14 cellular contexts compared by ENCODE assay signal in genomic region chr15:88872706-88873105, GRCh38. TPM values are rescaled to one million over a fixed set of nuclear protein-coding genes. Genes with fewer than 3 reads are reported as not detected.
DNase-seq lines count a peak whose midpoint lies in the region; ATAC-seq and TF ChIP-seq lines count a peak whose summit lies in the region.
"Had no signal": no experiment of that assay in that cellular context is flagged by ENCODE, and none has a peak within 500 bp of the region (broad histone marks: within the 10 kb centered on the region; RNA-seq: fewer than 3 reads in every experiment).

No MANE protein-coding gene starts in this region.

- no peak overlapping the region for H2AK5ac ChIP-seq in neuronal stem cell (ENCODE audit: low read depth, low read length)

- H2AFZ ChIP-seq in neuronal stem cell (ENCODE audit: low read length) = no peak overlapping the region

- H3K18ac ChIP-seq in neuronal stem cell (ENCODE audit: low read length) = no peak overlapping the region

- no peaks in the 10 kb centered on the region for H3K4me1 ChIP-seq in neuronal stem cell (ENCODE audit: control insufficient read depth in 2 of 2, insufficient read depth in 1 of 2, low read depth in 1 of 2, low read length in 2 of 2)
- H3K4me1 ChIP-seq: Caco-2 had no signal

- no peak for TF ChIP-seq CTCF in epithelial cell of esophagus (IDR thresholded peaks at IDR 0.05; ENCODE audit: insufficient read depth, low read depth, low read length, missing control alignments)

- H3K23ac ChIP-seq in neuronal stem cell (ENCODE audit: low read depth, low read length, poor library complexity) = no peak overlapping the region

- peaks cover 0 to 6% of the 10 kb centered on the region in 2 donors for H3K9me3 ChIP-seq in neuronal stem cell (replicated peaks in 1 of 2; ENCODE audit: control insufficient read depth in 2 of 2, insufficient read depth in 1 of 2, low read depth in 1 of 2, low read length in 2 of 2)
- H3K9me3 ChIP-seq: BLaER1 treated with 17β-estradiol and CSF1 and Interleukin-3, amounts not matched to agents 10 nM and 100 nM; Caco-2 had no signal

- no peak for TF ChIP-seq RAD21 in Ishikawa (IDR thresholded peaks at IDR 0.05; ENCODE audit: low read depth)

- no peak overlapping the region for H4K8ac ChIP-seq in neuronal stem cell (ENCODE audit: low read depth, low read length)

- no peak overlapping the region for H3K9ac ChIP-seq in neuronal stem cell (ENCODE audit: low read depth, low read length, poor library complexity)
- H3K9ac ChIP-seq: BLaER1 treated with 17β-estradiol and CSF1 and Interleukin-3, amounts not matched to agents 10 nM and 100 nM had no signal

- H3K14ac ChIP-seq in neuronal stem cell (ENCODE audit: low read length) = no peak overlapping the region

- H3K27ac ChIP-seq in neuronal stem cell (replicated peaks; ENCODE audit: low read length) = no peak overlapping the region
- H3K27ac ChIP-seq: BLaER1 treated with 17β-estradiol and CSF1 and Interleukin-3, amounts not matched to agents 10 nM and 100 nM had no signal

- H3K79me1 ChIP-seq in neuronal stem cell (ENCODE audit: low read depth, low read length) = peaks cover 1% of the 10 kb centered on the region

- H3K4me3 ChIP-seq in epithelial cell of esophagus (ENCODE audit: low read length) (no peak overlapping the region), neuronal stem cell (ENCODE audit: low read length in 2 of 2) (no peak overlapping the region)
- H3K4me3 ChIP-seq: BLaER1 treated with 17β-estradiol and CSF1 and Interleukin-3, amounts not matched to agents 10 nM and 100 nM had no signal

- H2BK5ac ChIP-seq in neuronal stem cell (ENCODE audit: low read length) = peak overlapping the region; percentile 88

- no peak overlapping the region for H2BK12ac ChIP-seq in neuronal stem cell (ENCODE audit: low read length)

- no peak for ATAC-seq in GM18907 (IDR thresholded peaks at IDR 0.05; ENCODE audit: unreplicated experiment)
- no peak for ATAC-seq in HG02981 (IDR thresholded peaks at IDR 0.05; ENCODE audit: unreplicated experiment)
- ATAC-seq: HCT116, HepG2 had no signal

- WGBS in neuronal stem cell (ENCODE audit: extremely low coverage in 2 of 2, insufficient read length in 2 of 2, insufficient replicate concordance in 1 of 2), 2 donors = no CpG with 5 or more reads among the region's 9 CpGs

- H3K36me3 ChIP-seq in neuronal stem cell (replicated peaks in 1 of 2; ENCODE audit: control insufficient read depth in 2 of 2, insufficient read depth in 2 of 2, low read length in 2 of 2) = no peaks in the 10 kb centered on the region
- H3K36me3 ChIP-seq: BLaER1 treated with 17β-estradiol and CSF1 and Interleukin-3, amounts not matched to agents 10 nM and 100 nM had no signal

- no peak overlapping the region for H3K4me2 ChIP-seq in neuronal stem cell (ENCODE audit: insufficient read depth, low read length, poor library complexity, severe bottlenecking)
- H3K4me2 ChIP-seq: BLaER1 treated with 17β-estradiol and CSF1 and Interleukin-3, amounts not matched to agents 10 nM and 100 nM had no signal

- H2BK120ac ChIP-seq in neuronal stem cell (ENCODE audit: low read depth, low read length) = no peak overlapping the region

- TF ChIP-seq EP300 in Ishikawa (IDR thresholded peaks at IDR 0.05; ENCODE audit: borderline replicate concordance) = peak; percentile 20; the same call in 1 of the 2 replicates

- H3K4ac ChIP-seq in neuronal stem cell (ENCODE audit: low read length) = peak overlapping the region; percentile 17

- DNase-seq in epithelial cell of esophagus (ENCODE audit: low read depth) (peak; percentile 22), neuronal stem cell (ENCODE audit: low spot score) (no peak), NCI-H2081 treated with DMSO at 0.1 percent for 48 hours (lab: John Stamatoyannopoulos, UW) (no peak)
- DNase-seq: Caco-2; CD4-positive, alpha-beta T cell; GOT3; H7; HFFc6 had no signal

- no peak overlapping the region for H4K91ac ChIP-seq in neuronal stem cell (ENCODE audit: low read depth, low read length, poor library complexity)

- H2BK15ac ChIP-seq in neuronal stem cell (ENCODE audit: low read length) = peak overlapping the region; percentile 20

- peaks cover 0 to 6% (median 0%) of the 10 kb centered on the region in 3 experiments for H3K27me3 ChIP-seq in neuronal stem cell (ENCODE audit: control insufficient read depth in 3 of 3, insufficient read depth in 3 of 3, low read depth in 1 of 3, low read length in 3 of 3)
- H3K27me3 ChIP-seq: BLaER1 treated with 17β-estradiol and CSF1 and Interleukin-3, amounts not matched to agents 10 nM and 100 nM had no signal

TF ChIP-seq in Ishikawa, 13 proteins besides CTCF, POLR2A, EP300 and RAD21:
- no peak for TF ChIP-seq EGR1 (IDR thresholded peaks at IDR 0.05)
- TF ChIP-seq CEBPB (IDR thresholded peaks at IDR 0.05) = no peak
- no peak for TF ChIP-seq ZBTB7A (IDR thresholded peaks at IDR 0.05; ENCODE audit: low read depth)
- TF ChIP-seq REST (IDR thresholded peaks at IDR 0.05; ENCODE audit: low read depth) = no peak
- no peak for TF ChIP-seq USF1 (IDR thresholded peaks at IDR 0.05)
- TF ChIP-seq NFIC (IDR thresholded peaks at IDR 0.05) = no peak
- no peak for TF ChIP-seq TAF1 (IDR thresholded peaks at IDR 0.05; ENCODE audit: low read depth)
- no peak; the same call in 1 of the 2 replicates for TF ChIP-seq MAX (IDR thresholded peaks at IDR 0.05)
- no peak for TF ChIP-seq FOXM1 (IDR thresholded peaks at IDR 0.05; ENCODE audit: borderline replicate concordance, low read depth)
- TF ChIP-seq TCF12 (IDR thresholded peaks at IDR 0.05; ENCODE audit: low read depth) = no peak
- no peak for TF ChIP-seq CREB1 (IDR thresholded peaks at IDR 0.05; ENCODE audit: low read depth)
- no peak for TF ChIP-seq TEAD4 (IDR thresholded peaks at IDR 0.05)

RNA-seq across cellular contexts. Expression of gene HAPLN3, which starts 22.6 kb away (rescaled TPM):
- polyA plus RNA-seq in neuronal stem cell (2013, experiment 1 of 2) = 14.9 TPM
- 14.3 TPM for polyA plus RNA-seq in neuronal stem cell (2013, experiment 2 of 2)

RNA-seq across cellular contexts. Expression of gene MFGE8, which starts 40.5 kb away (rescaled TPM):
- polyA plus RNA-seq in neuronal stem cell (2013, experiment 1 of 2) = 104 TPM
- 101 TPM for polyA plus RNA-seq in neuronal stem cell (2013, experiment 2 of 2)
